Comparison of ENCODE assay signal across 24 cellular contexts in the genomic region with DNA sequence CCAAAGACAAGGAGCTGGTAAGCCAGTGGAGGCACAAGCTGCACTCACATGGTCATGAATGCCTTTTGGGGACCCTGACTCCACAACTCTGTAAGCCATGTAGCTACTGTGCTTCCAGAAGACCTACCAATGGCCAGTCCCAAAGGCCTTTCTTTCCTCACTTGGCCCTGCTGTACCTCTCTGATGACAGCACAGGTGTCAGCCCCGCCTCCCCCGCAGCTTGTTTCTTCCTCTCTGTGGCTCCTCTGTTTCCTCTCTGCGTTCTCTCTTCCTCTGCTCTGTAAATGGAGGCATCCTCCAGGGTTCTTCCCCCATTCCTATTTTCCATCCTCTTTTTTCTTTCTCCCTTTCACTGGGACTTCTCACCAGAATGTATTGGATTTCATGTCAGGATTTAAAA. TPM values are rescaled to one million over a fixed set of nuclear protein-coding genes. Genes with fewer than 3 reads are reported as not detected.
DNase-seq lines count a peak whose midpoint lies in the region; ATAC-seq and TF ChIP-seq lines count a peak whose summit lies in the region.
"Had no signal": no experiment of that assay in that cellular context is flagged by ENCODE, and none has a peak within 500 bp of the region (broad histone marks: within the 10 kb centered on the region; RNA-seq: fewer than 3 reads in every experiment).

No MANE protein-coding gene starts in this region.

- H3K36me3 Mint-ChIP-seq in activated CD4-positive, alpha-beta T cell treated with anti-CD3 and anti-CD28 coated beads for 36 hours (ENCODE audit: low read depth) = no peaks in the 10 kb centered on the region
- H3K36me3 Mint-ChIP-seq in Calu3 (ENCODE audit: insufficient read depth, unreplicated experiment) (peaks cover 43% of the 10 kb centered on the region), natural killer cell (no peaks in the 10 kb centered on the region)
- H3K36me3 Mint-ChIP-seq: CD4-positive, alpha-beta memory T cell had no signal

- H3K9me3 Mint-ChIP-seq in activated CD4-positive, alpha-beta T cell treated with anti-CD3 and anti-CD28 coated beads for 36 hours (ENCODE audit: low read depth) = no peaks in the 10 kb centered on the region
- H3K9me3 Mint-ChIP-seq in Calu3 (ENCODE audit: low read depth, unreplicated experiment) (no peaks in the 10 kb centered on the region), natural killer cell (no peaks in the 10 kb centered on the region)
- H3K9me3 Mint-ChIP-seq: CD4-positive, alpha-beta memory T cell had no signal

- H3K36me3 ChIP-seq in RWPE2 (ENCODE audit: low read depth) = peaks cover 13% of the 10 kb centered on the region
- H3K36me3 ChIP-seq: BLaER1 treated with 17β-estradiol and CSF1 and Interleukin-3, amounts not matched to agents 10 nM and 100 nM; MG63 had no signal

- TF ChIP-seq CTCF in Calu3 (IDR thresholded peaks at IDR 0.05; ENCODE audit: unreplicated experiment) (no peak), RWPE2 (IDR thresholded peaks at IDR 0.05; ENCODE audit: poor library complexity, severe bottlenecking) (no peak), natural killer cell (IDR thresholded peaks at IDR 0.05) (no peak)

- no peak overlapping the region for H3K4me3 Mint-ChIP-seq in activated CD4-positive, alpha-beta T cell treated with anti-CD3 and anti-CD28 coated beads for 36 hours
- H3K4me3 Mint-ChIP-seq in Calu3 (ENCODE audit: low read depth, unreplicated experiment) = no peak overlapping the region
- H3K4me3 Mint-ChIP-seq in natural killer cell = peak overlapping the region; percentile 4

- ATAC-seq in activated CD4-positive, alpha-beta T cell treated with anti-CD3 and anti-CD28 coated beads for 36 hours = no peak
- ATAC-seq in RWPE2 (ENCODE audit: low read depth) (no peak), natural killer cell (no peak), sciatic nerve (no peak)

- DNase-seq in activated CD4-positive, alpha-beta T cell treated with anti-CD3 and anti-CD28 coated beads for 36 hours = peak; percentile 42
- no peak for DNase-seq in activated CD4-positive, alpha-beta T cell treated with anti-CD3 and anti-CD28 coated beads, Interleukin-2, amount 50 U/mL, for 1 hour
- DNase-seq in Calu3 (no peak), RWPE2 (ENCODE audit: low spot score) (no peak), natural killer cell (no peak), NCI-H146 (lab: John Stamatoyannopoulos, UW) (no peak), sciatic nerve (ENCODE audit: low spot score) (no peak)
- DNase-seq: 8988T, Caco-2, DND-41, H7, Kasumi-1, MG63, NCI-H1048, NCI-H1417 treated with DMSO at 0.1 percent for 48 hours, NCI-H187 treated with DMSO at 0.1 percent for 48 hours, NCI-H226, NCI-H524, NCI-H774, OCI-M1, SHP77 had no signal

- H3K4me1 Mint-ChIP-seq in activated CD4-positive, alpha-beta T cell treated with anti-CD3 and anti-CD28 coated beads for 36 hours = peaks cover 18% of the 10 kb centered on the region
- H3K4me1 Mint-ChIP-seq in Calu3 (ENCODE audit: low read depth, unreplicated experiment) (peaks cover 41% of the 10 kb centered on the region), natural killer cell (peaks cover 28 to 41% of the 10 kb centered on the region in 2 donors)

- intact Hi-C loops in activated CD4-positive, alpha-beta T cell treated with anti-CD3 and anti-CD28 coated beads for 36 hours (cut with DNase I, micrococcal nuclease) = loop anchor here (2.0 to 10.0 kb wide), 6 partner anchors 79 to 859 kb away; a partner anchor contains a TSS
- intact Hi-C loops in Calu3 (cut with micrococcal nuclease; ENCODE audit: unreplicated experiment) (loop anchor here (5.0 to 10.0 kb wide), 4 partner anchors 69 to 594 kb away; a partner anchor contains a TSS), natural killer cell (cut with micrococcal nuclease) (no loop called here), sciatic nerve (cut with DNase I) (loop anchor here (5.0 to 10.0 kb wide), 2 partner anchors 79 to 299 kb away; no protein-coding TSS in a partner anchor)

- POLR2A ChIA-PET in activated CD4-positive, alpha-beta T cell treated with anti-CD3 and anti-CD28 coated beads for 36 hours (lab: Charles Lee) = interaction anchor here (0.6 kb wide), 1 partner anchor 37 kb away, joined by 3 read pairs; no protein-coding TSS in a partner anchor

- H3K27me3 Mint-ChIP-seq in activated CD4-positive, alpha-beta T cell treated with anti-CD3 and anti-CD28 coated beads for 36 hours = peaks cover 2% of the 10 kb centered on the region
- H3K27me3 Mint-ChIP-seq in Calu3 (ENCODE audit: unreplicated experiment) (no peaks in the 10 kb centered on the region), natural killer cell (ENCODE audit: low read depth in 2 of 2) (no peaks in the 10 kb centered on the region)

- CTCF ChIA-PET in activated CD4-positive, alpha-beta T cell treated with anti-CD3 and anti-CD28 coated beads for 36 hours (lab: Charles Lee) = interaction anchor here (0.6 to 13.4 kb wide), 22 partner anchors 18 to 1067 kb away, joined by 3 to 356 read pairs (median 4); no protein-coding TSS in a partner anchor
- CTCF ChIA-PET in Calu3 (lab: Charles Lee) = interaction anchor here (0.6 to 5.8 kb wide), 13 partner anchors 10 to 305 kb away, joined by 3 to 68 read pairs (median 9); no protein-coding TSS in a partner anchor

- no peaks in the 10 kb centered on the region for H3K9me3 ChIP-seq in RWPE2 (ENCODE audit: severe bottlenecking)
- H3K9me3 ChIP-seq: BLaER1 treated with 17β-estradiol and CSF1 and Interleukin-3, amounts not matched to agents 10 nM and 100 nM; Caco-2; MG63 had no signal

- no peaks in the 10 kb centered on the region for H3K27me3 ChIP-seq in RWPE2 (ENCODE audit: insufficient read depth, poor library complexity, severe bottlenecking)
- H3K27me3 ChIP-seq: BLaER1 treated with 17β-estradiol and CSF1 and Interleukin-3, amounts not matched to agents 10 nM and 100 nM; MG63 had no signal

- no peak overlapping the region for H3K4me3 ChIP-seq in RWPE2 (ENCODE audit: severe bottlenecking)
- H3K4me3 ChIP-seq: BLaER1 treated with 17β-estradiol and CSF1 and Interleukin-3, amounts not matched to agents 10 nM and 100 nM; GM12878; MG63 had no signal

- peak overlapping the region; percentile 9 for H3K27ac ChIP-seq in RWPE2 (ENCODE audit: poor library complexity, severe bottlenecking)
- H3K27ac ChIP-seq: BLaER1 treated with 17β-estradiol and CSF1 and Interleukin-3, amounts not matched to agents 10 nM and 100 nM had no signal

- H3K4me1 ChIP-seq in RWPE2 (ENCODE audit: insufficient read depth, poor library complexity, severe bottlenecking) = peaks cover 10% of the 10 kb centered on the region
- H3K4me1 ChIP-seq: Caco-2 had no signal

- no peak overlapping the region for H3K27ac Mint-ChIP-seq in activated CD4-positive, alpha-beta T cell treated with anti-CD3 and anti-CD28 coated beads for 36 hours
- H3K27ac Mint-ChIP-seq in Calu3 (ENCODE audit: unreplicated experiment) (peak overlapping the region; percentile 69), natural killer cell (no peak overlapping the region)

- BruUV-seq in Calu3 (replicated peaks; lab: Mats Ljungman, UMichigan) = no TSS peak

RNA-seq across cellular contexts. Expression of a gene that starts 26.7 kb away (rescaled TPM):
- total RNA-seq in activated CD4-positive, alpha-beta T cell treated with anti-CD3 and anti-CD28 coated beads for 36 hours = not detected
- total RNA-seq in Calu3 (2022) (54.6 and 60.3 TPM in 2 replicates), natural killer cell (under 1 TPM; 0.11 to 0.68 (median 0.58) TPM), sciatic nerve (59.1 TPM)
- total RNA-seq: CD4-positive, alpha-beta memory T cell; GM12878; H7 had no signal

Comparison
In these comparisons a context has a peak if more than half of its experiments do, and no peak if none do; other contexts are left out.
1. RNA of a gene that starts 26.7 kb away (total RNA-seq): 54.6 to 60.3 TPM in Calu3 and 59.1 TPM in sciatic nerve (single experiment); 0.11 to 0.68 TPM in natural killer cell and not detected in activated CD4-positive, alpha-beta T cell treated with anti-CD3 and anti-CD28 coated beads for 36 hours; every median in the first group is over 10 times any median in the second.